9 cellular contexts compared by ENCODE assay signal in genomic region chr4:184983660-184984356, GRCh38. TPM values are rescaled to one million over a fixed set of nuclear protein-coding genes. Genes with fewer than 3 reads are reported as not detected.
DNase-seq lines count a peak whose midpoint lies in the region; ATAC-seq and TF ChIP-seq lines count a peak whose summit lies in the region.
"Had no signal": no experiment of that assay in that cellular context is flagged by ENCODE, and none has a peak within 500 bp of the region (broad histone marks: within the 10 kb centered on the region; RNA-seq: fewer than 3 reads in every experiment).

No MANE protein-coding gene starts in this region.

- CTCF ChIA-PET in activated CD8-positive, alpha-beta T cell treated with anti-CD3 and anti-CD28 coated beads for 36 hours (lab: Charles Lee) = interaction anchor here (1.1 to 1.9 kb wide), 2 partner anchors 112 to 238 kb away, joined by 3 to 7 read pairs; no protein-coding TSS in a partner anchor

- no peak overlapping the region for H3K4me2 ChIP-seq in neuronal stem cell (ENCODE audit: insufficient read depth, low read length, poor library complexity, severe bottlenecking)

- intact Hi-C loops in activated CD8-positive, alpha-beta T cell treated with anti-CD3 and anti-CD28 coated beads for 36 hours (cut with micrococcal nuclease) = loop anchor here (10.0 kb wide), 1 partner anchor 239 kb away; no protein-coding TSS in a partner anchor
- intact Hi-C loops in transverse colon (cut with DNase I; ENCODE audit: low total_unique reads) = loop anchor here (5.0 kb wide), 1 partner anchor 237 kb away; no protein-coding TSS in a partner anchor

- no CpG with 5 or more reads among the region's 21 CpGs for whole genome bisulfite sequencing in neuronal stem cell (ENCODE audit: extremely low coverage in 2 of 2, insufficient read length in 2 of 2, insufficient replicate concordance in 1 of 2), 2 donors
- 10 to 38% methylated on average over 8 to 21 of the region's 21 CpGs for WGBS in transverse colon (ENCODE audit: low coverage in 1 of 2), 2 donors

- no peak overlapping the region for H3K27ac Mint-ChIP-seq in activated CD8-positive, alpha-beta T cell treated with anti-CD3 and anti-CD28 coated beads for 36 hours

- no peaks in the 10 kb centered on the region for H3K4me1 Mint-ChIP-seq in activated CD8-positive, alpha-beta T cell treated with anti-CD3 and anti-CD28 coated beads for 36 hours (ENCODE audit: low read depth)

- POLR2A ChIA-PET in activated CD8-positive, alpha-beta T cell treated with anti-CD3 and anti-CD28 coated beads for 36 hours (lab: Charles Lee) = no interaction called here

- no peaks in the 10 kb centered on the region for H3K36me3 ChIP-seq in neuronal stem cell (replicated peaks in 1 of 2; ENCODE audit: control insufficient read depth in 2 of 2, insufficient read depth in 2 of 2, low read length in 2 of 2)
- no peaks in the 10 kb centered on the region for H3K36me3 ChIP-seq in transverse colon

- peak overlapping the region; percentile 68 for H3K18ac ChIP-seq in neuronal stem cell (ENCODE audit: low read length)

- H2BK5ac ChIP-seq in neuronal stem cell (ENCODE audit: low read length) = no peak overlapping the region

- no peak overlapping the region for H2BK12ac ChIP-seq in neuronal stem cell (ENCODE audit: low read length)

- no peak overlapping the region for H2BK120ac ChIP-seq in neuronal stem cell (ENCODE audit: low read depth, low read length)

- in situ Hi-C loops in transverse colon (cut with MboI; ENCODE audit: low pct_ligation_motif_present in 1 of 4, low pct_unique_long_range_greater_than_20kb in 1 of 4, low sequenced_read_pairs in 3 of 4) = loop anchor here in 1 of 4 donors (25.0 kb wide), 1 partner anchor 247 kb away; the partner anchor contains the start of gene CENPU

- no peaks in the 10 kb centered on the region for H3K36me3 Mint-ChIP-seq in activated CD8-positive, alpha-beta T cell treated with anti-CD3 and anti-CD28 coated beads for 36 hours (ENCODE audit: low read depth)

- peaks cover 0 to 2% (median 0%) of the 10 kb centered on the region in 3 experiments for H3K27me3 ChIP-seq in neuronal stem cell (ENCODE audit: control insufficient read depth in 3 of 3, insufficient read depth in 3 of 3, low read depth in 1 of 3, low read length in 3 of 3)
- peaks cover 8% of the 10 kb centered on the region for H3K27me3 ChIP-seq in transverse colon

- H3K9me3 ChIP-seq in neuronal stem cell (replicated peaks in 1 of 2; ENCODE audit: control insufficient read depth in 2 of 2, insufficient read depth in 1 of 2, low read depth in 1 of 2, low read length in 2 of 2) = peaks cover 2 to 3% of the 10 kb centered on the region in 2 donors
- H3K9me3 ChIP-seq in transverse colon = no peaks in the 10 kb centered on the region

- H4K8ac ChIP-seq in neuronal stem cell (ENCODE audit: low read depth, low read length) = no peak overlapping the region

- no peaks in the 10 kb centered on the region for H3K79me1 ChIP-seq in neuronal stem cell (ENCODE audit: low read depth, low read length)

- no peak for TF ChIP-seq EP300 in transverse colon (IDR thresholded peaks at IDR 0.05; ENCODE audit: low read depth)

- no peak overlapping the region for H2BK15ac ChIP-seq in neuronal stem cell (ENCODE audit: low read length)

- no peak overlapping the region for H3K9ac ChIP-seq in neuronal stem cell (ENCODE audit: low read depth, low read length, poor library complexity)

- no peak overlapping the region for H2AK5ac ChIP-seq in neuronal stem cell (ENCODE audit: low read depth, low read length)

- H3K9me3 Mint-ChIP-seq in activated CD8-positive, alpha-beta T cell treated with anti-CD3 and anti-CD28 coated beads for 36 hours = no peaks in the 10 kb centered on the region

- TF ChIP-seq CTCF in activated CD8-positive, alpha-beta T cell treated with anti-CD3 and anti-CD28 coated beads for 36 hours (IDR thresholded peaks at IDR 0.05) = no peak
- TF ChIP-seq CTCF in transverse colon (IDR thresholded peaks at IDR 0.05) = peak; percentile 33 to 51 (median 34)

- H3K27me3 Mint-ChIP-seq in activated CD8-positive, alpha-beta T cell treated with anti-CD3 and anti-CD28 coated beads for 36 hours = no peaks in the 10 kb centered on the region

- TF ChIP-seq POLR2A in transverse colon (IDR thresholded peaks at IDR 0.05) = no peak

- H2AFZ ChIP-seq in neuronal stem cell (ENCODE audit: low read length) = peak overlapping the region; percentile 11

- no peak overlapping the region for H3K4ac ChIP-seq in neuronal stem cell (ENCODE audit: low read length)

- H3K27ac ChIP-seq in neuronal stem cell (replicated peaks; ENCODE audit: low read length) = no peak overlapping the region
- H3K27ac ChIP-seq in transverse colon = no peak overlapping the region

- H4K91ac ChIP-seq in neuronal stem cell (ENCODE audit: low read depth, low read length, poor library complexity) = no peak overlapping the region

- H3K4me1 ChIP-seq in neuronal stem cell (ENCODE audit: control insufficient read depth in 2 of 2, insufficient read depth in 1 of 2, low read depth in 1 of 2, low read length in 2 of 2) = peaks cover 0 to 2% of the 10 kb centered on the region in 2 donors
- peaks cover 0 to 6% (median 3%) of the 10 kb centered on the region in 4 donors for H3K4me1 ChIP-seq in transverse colon

- no peak overlapping the region for H3K4me3 Mint-ChIP-seq in activated CD8-positive, alpha-beta T cell treated with anti-CD3 and anti-CD28 coated beads for 36 hours

- peak; percentile 64 for DNase-seq in AG08395 (ENCODE audit: low spot score)
- DNase-seq in NCI-H460 (ENCODE audit: extremely low read depth, low read depth) = peak; percentile 33
- peak; percentile 62 for DNase-seq in activated CD8-positive, alpha-beta T cell treated with anti-CD3 and anti-CD28 coated beads for 36 hours
- DNase-seq in neuronal stem cell (ENCODE audit: low spot score) = peak; percentile 26
- DNase-seq in transverse colon = peak; percentile 71

- H3K4me3 ChIP-seq in neuronal stem cell (ENCODE audit: low read length in 2 of 2) (no peak overlapping the region), transverse colon (no peak overlapping the region)

- no peak overlapping the region for H3K14ac ChIP-seq in neuronal stem cell (ENCODE audit: low read length)

- no peak overlapping the region for H3K23ac ChIP-seq in neuronal stem cell (ENCODE audit: low read depth, low read length, poor library complexity)

- peak; percentile 75 for ATAC-seq in GM18517 (IDR thresholded peaks at IDR 0.05; ENCODE audit: unreplicated experiment)
- ATAC-seq in HG03135 (IDR thresholded peaks at IDR 0.05; ENCODE audit: unreplicated experiment) = peak; percentile 70
- ATAC-seq in activated CD8-positive, alpha-beta T cell treated with anti-CD3 and anti-CD28 coated beads for 36 hours = peak; percentile 89
- ATAC-seq in esophagus mucosa = peak; percentile 76

RNA-seq across cellular contexts. Expression of gene HELT, which starts 34.5 kb away (rescaled TPM):
- total RNA-seq in NCI-H460 (2014; rRNA removed; shearing (Covaris generic)) = not detected in 2 replicates
- not detected in 2 replicates for polyA plus RNA-seq in NCI-H460 (2014; cell fraction: nucleus; rRNA removed)
- not detected for total RNA-seq in activated CD8-positive, alpha-beta T cell treated with anti-CD3 and anti-CD28 coated beads for 36 hours
- not detected for total RNA-seq in esophagus mucosa
- polyA plus RNA-seq in neuronal stem cell (2013, experiment 1 of 2) = not detected
- polyA plus RNA-seq in neuronal stem cell (2013, experiment 2 of 2) = not detected
- total RNA-seq in transverse colon = not detected
- total RNA-seq: subcutaneous adipose tissue had no signal
